Comparison of ENCODE assay signal across 20 cellular contexts in genomic region chr16:82092711-82093110, GRCh38. TPM values are rescaled to one million over a fixed set of nuclear protein-coding genes. Genes with fewer than 3 reads are reported as not detected.
"Had no signal": no experiment of that assay in that cellular context is flagged by ENCODE, and none has a peak within 500 bp of the region (broad histone marks: within the 10 kb centered on the region; RNA-seq: fewer than 3 reads in every experiment).

No MANE protein-coding gene starts in this region.

- H3K79me2 ChIP-seq: parathyroid adenoma had no signal

- H3K4me3 ChIP-seq: colonic mucosa, gastrocnemius medialis, heart left ventricle, lung, sigmoid colon, stomach, testis, upper lobe of right lung had no signal

- H3K27me3 ChIP-seq: colonic mucosa, gastrocnemius medialis, sigmoid colon, stomach, testis, upper lobe of right lung had no signal

- DNase-seq: activated CD4-positive, alpha-beta memory T cell treated with anti-CD3 and anti-CD28 coated beads for 36 hours; activated CD4-positive, alpha-beta T cell treated with anti-CD3 and anti-CD28 coated beads for 36 hours; activated CD8-positive, alpha-beta memory T cell treated with anti-CD3 and anti-CD28 coated beads, Interleukin-2, amount 10 ng/mL, durations not matched to agents 7 days and 5 days; activated naive CD4-positive, alpha-beta T cell treated with anti-CD3 and anti-CD28 coated beads for 36 hours; activated T-cell treated with anti-CD3 and anti-CD28 coated beads, Interleukin-2, amount 50 U/mL, for 1 hour; caudate nucleus; colonic mucosa; gastrocnemius medialis; heart left ventricle; naive thymus-derived CD8-positive, alpha-beta T cell; sigmoid colon; stimulated activated CD4-positive, alpha-beta T cell treated with anti-CD3 and anti-CD28 coated beads, Interleukin-1b, Interleukin-23, amount 100 ng/mL, for 48 hours; stomach; T-helper 2 cell; testis; upper lobe of right lung had no signal

- H3K9me3 ChIP-seq: colonic mucosa, gastrocnemius medialis, heart left ventricle, sigmoid colon, stomach, testis, upper lobe of right lung had no signal

- H3K4me1 ChIP-seq: colonic mucosa, gastrocnemius medialis, heart left ventricle, parathyroid adenoma, stomach, testis, upper lobe of right lung had no signal

- H3K36me3 ChIP-seq: colonic mucosa, gastrocnemius medialis, heart left ventricle, sigmoid colon, stomach, upper lobe of right lung had no signal

- H3K27ac ChIP-seq: colonic mucosa, gastrocnemius medialis, heart left ventricle, parathyroid adenoma, sigmoid colon, stomach, testis, upper lobe of right lung had no signal

- H2AFZ ChIP-seq: parathyroid adenoma had no signal

RNA-seq across cellular contexts. Expression of gene HSD17B2, which starts 57.7 kb away (rescaled TPM):
- total RNA-seq: activated CD4-positive, alpha-beta memory T cell treated with anti-CD3 and anti-CD28 coated beads for 36 hours; activated CD4-positive, alpha-beta T cell treated with anti-CD3 and anti-CD28 coated beads for 36 hours; activated CD8-positive, alpha-beta memory T cell treated with anti-CD3 and anti-CD28 coated beads, Interleukin-2, amount 10 ng/mL, durations not matched to agents 7 days and 5 days; activated naive CD4-positive, alpha-beta T cell treated with anti-CD3 and anti-CD28 coated beads for 36 hours; activated T-helper 2 cell treated with anti-CD3 and anti-CD28 coated beads, Interferon-gamma antibody, Interleukin-2, Interleukin-4, amounts not matched to agents 10 μg/mL and 5 μg/mL and 100 μg/mL, durations not matched to agents 14 hours and 24 hours and 36 hours; heart left ventricle; mononuclear cell; naive thymus-derived CD8-positive, alpha-beta T cell; sigmoid colon had no signal
